Comparison of ENCODE assay signal across 29 cellular contexts in genomic region chr22:38523479-38523878, GRCh38. TPM values are rescaled to one million over a fixed set of nuclear protein-coding genes. Genes with fewer than 3 reads are reported as not detected.
"Had no signal": no experiment of that assay in that cellular context is flagged by ENCODE, and none has a peak within 500 bp of the region (broad histone marks: within the 10 kb centered on the region; RNA-seq: fewer than 3 reads in every experiment).

No MANE protein-coding gene starts in this region.

- H3K9me3 ChIP-seq: adrenal gland, ascending aorta, body of pancreas, breast epithelium had no signal

- H3K4me1 ChIP-seq: adrenal gland, ascending aorta, body of pancreas, breast epithelium had no signal

- H3K27ac ChIP-seq: adrenal gland, ascending aorta, body of pancreas, brain microvascular endothelial cell, breast epithelium, cardiac muscle cell had no signal

- DNase-seq: activated effector memory CD4-positive, alpha-beta T cell treated with anti-CD3 and anti-CD28 coated beads, Interleukin-2, amount 50 U/mL, for 16 hours; activated effector memory CD4-positive, alpha-beta T cell treated with Interleukin-2 at 50 U/mL for 16 hours; activated gamma-delta T cell; activated gamma-delta T cell treated with Interleukin-2 at 50 U/mL for 16 hours; activated naive CD4-positive, alpha-beta T cell; activated naive CD4-positive, alpha-beta T cell treated with anti-CD3 and anti-CD28 coated beads for 36 hours; activated naive CD4-positive, alpha-beta T cell treated with anti-CD3 and anti-CD28 coated beads, Interleukin-2, amount 10 ng/mL, durations not matched to agents 7 days and 5 days; activated naive CD4-positive, alpha-beta T cell treated with anti-CD3 and anti-CD28 coated beads, Interleukin-2, amount 50 U/mL, for 16 hours; activated naive CD4-positive, alpha-beta T cell treated with Interleukin-2 at 50 U/mL for 16 hours; activated naive CD8-positive, alpha-beta T cell treated with anti-CD3 and anti-CD28 coated beads for 36 hours; activated naive CD8-positive, alpha-beta T cell treated with anti-CD3 and anti-CD28 coated beads, Interleukin-2, amount 10 ng/mL, durations not matched to agents 7 days and 5 days; activated naive CD8-positive, alpha-beta T cell treated with anti-CD3 and anti-CD28 coated beads, Interleukin-2, amount 50 U/mL, for 24 hours; activated T-cell treated with anti-CD3 and anti-CD28 coated beads, Interleukin-2, amount 50 U/mL, for 1 hour; activated T-cell treated with anti-CD3 and anti-CD28 coated beads, Interleukin-2, amount 50 U/mL, for 24 hours; activated T-cell treated with anti-CD3 and anti-CD28 coated beads, Interleukin-2, amount 50 U/mL, for 4 hours; activated T-cell treated with anti-CD3 and anti-CD28 coated beads, Interleukin-2, amount 50 U/mL, for 48 hours; activated T-cell treated with anti-CD3 and anti-CD28 coated beads, Interleukin-2, amount 50 U/mL, for 72 hours; adrenal gland; amniotic stem cell; amygdala; anterior cingulate cortex; aorta; body of pancreas; brain microvascular endothelial cell; central memory CD4-positive, alpha-beta T cell; cerebellar nuclear complex had no signal

- H3K27me3 ChIP-seq: ascending aorta, body of pancreas, brain microvascular endothelial cell, breast epithelium, cardiac muscle cell had no signal

- H3K36me3 ChIP-seq: adrenal gland, ascending aorta, brain microvascular endothelial cell, breast epithelium, cardiac muscle cell had no signal

- H3K4me3 ChIP-seq: adrenal gland, ascending aorta, body of pancreas, breast epithelium, cardiac muscle cell had no signal

RNA-seq across cellular contexts. Expression of gene DMC1, which starts 46.5 kb away (rescaled TPM):
- total RNA-seq: ascending aorta had no signal
